Comparison of ENCODE assay signal across 9 cellular contexts in genomic region chr7:150973571-150974451, GRCh38. TPM values are rescaled to one million over a fixed set of nuclear protein-coding genes. Genes with fewer than 3 reads are reported as not detected.
DNase-seq lines count a peak whose midpoint lies in the region; ATAC-seq, FAIRE-seq and TF ChIP-seq lines count a peak whose summit lies in the region.
"Had no signal": no experiment of that assay in that cellular context is flagged by ENCODE, and none has a peak within 500 bp of the region (broad histone marks: within the 10 kb centered on the region; RNA-seq: fewer than 3 reads in every experiment).

No MANE protein-coding gene starts in this region.

- peaks cover 7 to 9% of the 10 kb centered on the region in 2 donors for H3K36me3 Mint-ChIP-seq in activated naive CD4-positive, alpha-beta T cell treated with anti-CD3 and anti-CD28 coated beads, Interleukin-2, amount 50 U/mL, for 72 hours
- H3K36me3 Mint-ChIP-seq in natural killer cell treated with Interleukin-12 subunit alpha and Interleukin-12 subunit beta and Interleukin-15 and Interleukin-18, amount 100 ng/mL, for 72 hours = peaks cover 3% of the 10 kb centered on the region

- no peaks in the 10 kb centered on the region for H3K9me3 ChIP-seq in MG63

- peak overlapping the region; percentile 76 for H3K4me3 Mint-ChIP-seq in natural killer cell treated with Interleukin-12 subunit alpha and Interleukin-12 subunit beta and Interleukin-15 and Interleukin-18, amount 100 ng/mL, for 72 hours

- peaks cover 14 to 19% of the 10 kb centered on the region in 2 donors for H3K4me1 Mint-ChIP-seq in natural killer cell treated with Interleukin-12 subunit alpha and Interleukin-12 subunit beta and Interleukin-15 and Interleukin-18, amount 100 ng/mL, for 72 hours (ENCODE audit: low read depth in 2 of 2)

- TF ChIP-seq POLR2A in erythroblast (IDR thresholded peaks at IDR 0.05; ENCODE audit: low read length) = no peak

- DNase-seq in DMS79 treated with DMSO at 0.1 percent for 48 hours (lab: John Stamatoyannopoulos, UW) (peak; percentile 31), NCI-H2029 treated with DMSO at 0.1 percent for 48 hours (lab: John Stamatoyannopoulos, UW) (peak; percentile 61), erythroblast (lab: John Stamatoyannopoulos, UW) (no peak), pons (ENCODE audit: low spot score) (no peak), D721Med (ENCODE audit: insufficient read length, low spot score) (no peak), MG63 (no peak)
- no peak for DNase-seq in activated naive CD4-positive, alpha-beta T cell treated with anti-CD3 and anti-CD28 coated beads, Interleukin-2, amount 50 U/mL, for 72 hours (ENCODE audit: low spot score in 2 of 2)
- DNase-seq in natural killer cell treated with Interleukin-12 subunit alpha and Interleukin-12 subunit beta and Interleukin-15 and Interleukin-18, amount 100 ng/mL, for 72 hours (ENCODE audit: low spot score) = no peak

- ATAC-seq in activated naive CD4-positive, alpha-beta T cell treated with anti-CD3 and anti-CD28 coated beads, Interleukin-2, amount 50 U/mL, for 72 hours = peak; percentile 1 to 4
- ATAC-seq in natural killer cell treated with Interleukin-12 subunit alpha and Interleukin-12 subunit beta and Interleukin-15 and Interleukin-18, amount 100 ng/mL, for 72 hours = no peak

- peaks cover 17 to 18% of the 10 kb centered on the region in 2 donors for H3K27me3 Mint-ChIP-seq in natural killer cell treated with Interleukin-12 subunit alpha and Interleukin-12 subunit beta and Interleukin-15 and Interleukin-18, amount 100 ng/mL, for 72 hours

- H3K4me3 ChIP-seq in MG63 = no peak overlapping the region

- no peaks in the 10 kb centered on the region for H3K27me3 ChIP-seq in MG63

- no peaks in the 10 kb centered on the region for H3K9me3 Mint-ChIP-seq in activated naive CD4-positive, alpha-beta T cell treated with anti-CD3 and anti-CD28 coated beads, Interleukin-2, amount 50 U/mL, for 72 hours
- H3K9me3 Mint-ChIP-seq in natural killer cell treated with Interleukin-12 subunit alpha and Interleukin-12 subunit beta and Interleukin-15 and Interleukin-18, amount 100 ng/mL, for 72 hours = no peaks in the 10 kb centered on the region

- H3K27ac Mint-ChIP-seq in activated naive CD4-positive, alpha-beta T cell treated with anti-CD3 and anti-CD28 coated beads, Interleukin-2, amount 50 U/mL, for 72 hours = peak overlapping the region in 1 of 2 donors; percentile 4
- no peak overlapping the region for H3K27ac Mint-ChIP-seq in natural killer cell treated with Interleukin-12 subunit alpha and Interleukin-12 subunit beta and Interleukin-15 and Interleukin-18, amount 100 ng/mL, for 72 hours

- no peak for FAIRE-seq in D721Med (lab: Jason Lieb, UNC)

- H3K36me3 ChIP-seq in MG63 = no peaks in the 10 kb centered on the region

- TF ChIP-seq CTCF in D721Med (IDR thresholded peaks at IDR 0.05; ENCODE audit: insufficient read depth, missing control alignments) = no peak

RNA-seq across cellular contexts. Expression of gene KCNH2, which starts 4.3 kb away (rescaled TPM):
- under 1 TPM; 0.41 to 0.72 TPM for total RNA-seq in activated naive CD4-positive, alpha-beta T cell treated with anti-CD3 and anti-CD28 coated beads, Interleukin-2, amount 50 U/mL, for 72 hours
- under 1 TPM in 1 of 2 donors, not detected in 1; 0.22 TPM for total RNA-seq in natural killer cell treated with Interleukin-12 subunit alpha and Interleukin-12 subunit beta and Interleukin-15 and Interleukin-18, amount 100 ng/mL, for 72 hours
- 0.33 TPM in 1 of 2 replicates, not detected in the other for total RNA-seq in MG63 (2014; rRNA removed; shearing (Covaris generic); ENCODE audit: low replicate concordance)
- total RNA-seq: lung microvascular endothelial cell had no signal

RNA-seq across cellular contexts. Expression of gene NOS3, which starts 17.0 kb away (rescaled TPM):
- 10 to 100 TPM in 1 of 2 donors, 1 to 10 TPM in 1; 1.8 to 12.7 TPM for total RNA-seq in activated naive CD4-positive, alpha-beta T cell treated with anti-CD3 and anti-CD28 coated beads, Interleukin-2, amount 50 U/mL, for 72 hours
- 1 to 10 TPM; 1.2 to 8.0 TPM for total RNA-seq in natural killer cell treated with Interleukin-12 subunit alpha and Interleukin-12 subunit beta and Interleukin-15 and Interleukin-18, amount 100 ng/mL, for 72 hours
- total RNA-seq in MG63 (2014; rRNA removed; shearing (Covaris generic); ENCODE audit: low replicate concordance) = 0.20 TPM in 1 of 2 replicates, not detected in the other

RNA-seq across cellular contexts. Expression of gene ATG9B, which starts 50.5 kb away (rescaled TPM):
- total RNA-seq in activated naive CD4-positive, alpha-beta T cell treated with anti-CD3 and anti-CD28 coated beads, Interleukin-2, amount 50 U/mL, for 72 hours = 10 to 100 TPM in 1 of 2 donors, 1 to 10 TPM in 1; 1.1 to 14.9 TPM
- total RNA-seq in natural killer cell treated with Interleukin-12 subunit alpha and Interleukin-12 subunit beta and Interleukin-15 and Interleukin-18, amount 100 ng/mL, for 72 hours = 1 to 10 TPM; 2.5 to 2.7 TPM
- not detected in 2 replicates for total RNA-seq in MG63 (2014; rRNA removed; shearing (Covaris generic); ENCODE audit: low replicate concordance)
- total RNA-seq: lung microvascular endothelial cell had no signal

RNA-seq across cellular contexts. Expression of gene ABCB8, which starts 54.4 kb away (rescaled TPM):
- total RNA-seq in activated naive CD4-positive, alpha-beta T cell treated with anti-CD3 and anti-CD28 coated beads, Interleukin-2, amount 50 U/mL, for 72 hours = 10 to 100 TPM; 42.6 to 78.3 TPM
- total RNA-seq in natural killer cell treated with Interleukin-12 subunit alpha and Interleukin-12 subunit beta and Interleukin-15 and Interleukin-18, amount 100 ng/mL, for 72 hours = 10 to 100 TPM; 43.1 to 82.8 TPM
- total RNA-seq in MG63 (2014; rRNA removed; shearing (Covaris generic); ENCODE audit: low replicate concordance) = 14.4 and 22.4 TPM in 2 replicates

Comparison
In these comparisons a context has a peak if more than half of its experiments do, and no peak if none do; other contexts are left out.
1. DNase-seq: peak in DMS79 treated with DMSO at 0.1 percent for 48 hours (single experiment) and NCI-H2029 treated with DMSO at 0.1 percent for 48 hours (single experiment); none in activated naive CD4-positive, alpha-beta T cell treated with anti-CD3 and anti-CD28 coated beads, Interleukin-2, amount 50 U/mL, for 72 hours (0 of 2), natural killer cell treated with Interleukin-12 subunit alpha and Interleukin-12 subunit beta and Interleukin-15 and Interleukin-18, amount 100 ng/mL, for 72 hours (single experiment), erythroblast (0 of 2), pons (single experiment), D721Med (single experiment) and MG63 (single experiment).
2. ATAC-seq: peak in activated naive CD4-positive, alpha-beta T cell treated with anti-CD3 and anti-CD28 coated beads, Interleukin-2, amount 50 U/mL, for 72 hours (2 of 2); none in natural killer cell treated with Interleukin-12 subunit alpha and Interleukin-12 subunit beta and Interleukin-15 and Interleukin-18, amount 100 ng/mL, for 72 hours (0 of 2).